ENCODE assay signal across 8 cellular contexts in the genomic region with DNA sequence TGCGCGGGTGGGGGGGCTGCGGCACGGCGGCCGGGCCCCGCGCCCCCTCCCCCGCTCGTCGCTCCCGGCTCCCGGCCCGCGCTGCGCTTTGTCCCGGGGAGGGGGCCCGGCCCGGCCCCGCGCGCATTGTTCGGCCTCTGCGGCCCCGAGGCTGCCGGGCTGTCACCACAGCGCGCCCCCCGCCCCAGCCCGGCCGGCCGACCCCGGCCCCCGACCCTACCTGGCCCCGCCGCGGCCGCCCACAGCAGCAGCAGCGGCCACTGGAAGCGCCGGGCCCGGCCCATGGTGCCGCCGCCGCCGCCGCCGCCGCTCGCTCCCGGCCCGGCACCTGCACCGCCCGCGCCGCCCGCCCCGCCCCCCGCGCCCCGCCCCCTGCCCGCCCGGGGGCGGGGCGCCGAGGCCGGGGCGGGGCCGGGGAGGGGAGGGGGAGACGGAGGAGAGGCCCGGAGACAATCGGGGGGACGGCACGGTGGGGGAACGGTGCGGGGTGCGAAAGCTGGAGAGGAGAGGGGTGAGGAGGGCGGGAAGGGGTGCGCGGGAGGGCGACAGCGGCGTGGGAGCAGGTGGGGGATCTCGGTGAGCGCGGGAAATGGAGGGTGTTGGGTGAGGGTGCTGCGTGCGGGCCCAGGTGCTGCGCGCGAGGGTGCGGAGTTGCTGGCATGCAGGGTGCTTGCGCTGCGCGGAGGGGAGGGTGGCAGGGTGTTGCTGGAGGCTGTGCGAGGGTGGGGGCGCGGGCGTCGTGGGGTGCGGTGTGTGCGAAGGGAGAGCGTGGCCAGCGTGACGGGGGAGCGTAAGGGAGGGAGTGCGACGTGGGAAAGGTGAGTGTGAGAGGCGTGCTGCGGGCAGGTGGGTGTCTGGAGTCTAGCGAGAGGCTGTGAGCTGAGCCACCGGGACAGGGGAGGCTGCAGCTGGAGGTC. TPM values are rescaled to one million over a fixed set of nuclear protein-coding genes. Genes with fewer than 3 reads are reported as not detected.
A peak's percentile ranks its signal among the peaks of the same experiment; 100 is the strongest.
DNase-seq lines count a peak whose midpoint lies in the region; ATAC-seq and TF ChIP-seq lines count a peak whose summit lies in the region.

A gene with protein sequence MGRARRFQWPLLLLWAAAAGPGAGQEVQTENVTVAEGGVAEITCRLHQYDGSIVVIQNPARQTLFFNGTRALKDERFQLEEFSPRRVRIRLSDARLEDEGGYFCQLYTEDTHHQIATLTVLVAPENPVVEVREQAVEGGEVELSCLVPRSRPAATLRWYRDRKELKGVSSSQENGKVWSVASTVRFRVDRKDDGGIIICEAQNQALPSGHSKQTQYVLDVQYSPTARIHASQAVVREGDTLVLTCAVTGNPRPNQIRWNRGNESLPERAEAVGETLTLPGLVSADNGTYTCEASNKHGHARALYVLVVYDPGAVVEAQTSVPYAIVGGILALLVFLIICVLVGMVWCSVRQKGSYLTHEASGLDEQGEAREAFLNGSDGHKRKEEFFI (minus strand): TSS at position 344 of the 917 bp plus-strand sequence. CDS start 60 bp downstream, at position 284.

- H3K27me3 Mint-ChIP-seq in CD4-positive, CD25-positive, alpha-beta regulatory T cell, result peaks cover 76% of the 10 kb centered on the region
- peaks cover 25% of the 10 kb centered on the region for H3K27me3 Mint-ChIP-seq in endothelial cell (ENCODE audit: unreplicated experiment)

- H3K27ac Mint-ChIP-seq in CD4-positive, CD25-positive, alpha-beta regulatory T cell, result peak within 1 kb of the TSS in 1 of 3 donors; percentile 72
- peak within 1 kb of the TSS; percentile 36 for H3K27ac Mint-ChIP-seq in endothelial cell (ENCODE audit: unreplicated experiment)

- H3K4me1 ChIP-seq in CD4-positive, CD25-positive, alpha-beta regulatory T cell (ENCODE audit: control insufficient read depth, insufficient read depth, low read length, poor library complexity, severe bottlenecking), result peaks cover 9% of the 10 kb centered on the region
- peaks cover 9% of the 10 kb centered on the region for H3K4me1 ChIP-seq in muscle layer of colon (ENCODE audit: insufficient read depth, low read length)
- H3K4me1 ChIP-seq in stomach smooth muscle (ENCODE audit: control insufficient read depth, insufficient read depth, low read length), result peaks cover 20% of the 10 kb centered on the region

- no peaks in the 10 kb centered on the region for H3K9me3 ChIP-seq in CD4-positive, CD25-positive, alpha-beta regulatory T cell (ENCODE audit: control insufficient read depth in 2 of 2, low read length in 2 of 2)
- H3K9me3 ChIP-seq in muscle layer of colon (ENCODE audit: low read length) (no peaks in the 10 kb centered on the region), stomach smooth muscle (ENCODE audit: control insufficient read depth in 2 of 2, low read length in 2 of 2) (no peaks in the 10 kb centered on the region)

- H3K36me3 Mint-ChIP-seq in CD4-positive, CD25-positive, alpha-beta regulatory T cell, result no peaks in the 10 kb centered on the region
- H3K36me3 Mint-ChIP-seq in endothelial cell (ENCODE audit: low read depth, unreplicated experiment), result peaks cover 16% of the 10 kb centered on the region

- H3K4me1 Mint-ChIP-seq in CD4-positive, CD25-positive, alpha-beta regulatory T cell, result peaks cover 0 to 22% (median 9%) of the 10 kb centered on the region in 4 donors
- H3K4me1 Mint-ChIP-seq in endothelial cell (ENCODE audit: unreplicated experiment), result peaks cover 17% of the 10 kb centered on the region

- no peak within 1 kb of the TSS for H3K4me3 ChIP-seq in CD4-positive, CD25-positive, alpha-beta regulatory T cell (ENCODE audit: low read depth, low read length)
- H3K4me3 ChIP-seq in NB4 (ENCODE audit: low read depth, low read length) (no peak within 1 kb of the TSS), muscle layer of colon (ENCODE audit: low read depth in 1 of 2, low read length in 2 of 2) (peak within 1 kb of the TSS; percentile 58 to 64), stomach smooth muscle (ENCODE audit: low read length in 2 of 2) (peak within 1 kb of the TSS; percentile 59 to 75)

- H3K4me3 Mint-ChIP-seq in CD4-positive, CD25-positive, alpha-beta regulatory T cell, result peak within 1 kb of the TSS; percentile 64 to 88 (median 76)
- peak within 1 kb of the TSS; percentile 96 for H3K4me3 Mint-ChIP-seq in endothelial cell (ENCODE audit: unreplicated experiment)

- no peaks in the 10 kb centered on the region for H3K36me3 ChIP-seq in CD4-positive, CD25-positive, alpha-beta regulatory T cell (ENCODE audit: control insufficient read depth, insufficient read depth, low read length)
- no peaks in the 10 kb centered on the region for H3K36me3 ChIP-seq in muscle layer of colon (ENCODE audit: insufficient read depth, low read length)
- H3K36me3 ChIP-seq in stomach smooth muscle (ENCODE audit: control insufficient read depth in 2 of 2, insufficient read depth in 2 of 2, low read length in 2 of 2), result no peaks in the 10 kb centered on the region

- peak within 1 kb of the TSS; percentile 19 for H3K9ac ChIP-seq in muscle layer of colon (ENCODE audit: low read length)
- H3K9ac ChIP-seq in stomach smooth muscle (ENCODE audit: low read length in 2 of 2), result peak within 1 kb of the TSS; percentile 64 to 80

- no peak within 1 kb of the TSS for H3K27ac ChIP-seq in CD4-positive, CD25-positive, alpha-beta regulatory T cell (ENCODE audit: insufficient read depth, low read length, poor library complexity, severe bottlenecking)
- H3K27ac ChIP-seq in muscle layer of colon (ENCODE audit: low read depth, low read length) (no peak within 1 kb of the TSS), stomach smooth muscle (ENCODE audit: low read length) (no peak within 1 kb of the TSS)

- DNase-seq in CD4-positive, CD25-positive, alpha-beta regulatory T cell, result peak; percentile 46 to 53 (median 51)
- DNase-seq in NB4 (ENCODE audit: low read depth), result peak; percentile 9
- peak; percentile 73 for DNase-seq in activated CD8-positive, alpha-beta memory T cell treated with anti-CD3 and anti-CD28 coated beads, Interleukin-2, amount 50 U/mL, for 48 hours
- peak; percentile 55 for DNase-seq in endothelial cell (ENCODE audit: low spot score)
- no peak for DNase-seq in NCI-H226

- peaks cover 21% of the 10 kb centered on the region for H3K27me3 ChIP-seq in CD4-positive, CD25-positive, alpha-beta regulatory T cell (ENCODE audit: control insufficient read depth, insufficient read depth, low read length)
- H3K27me3 ChIP-seq in muscle layer of colon (ENCODE audit: control insufficient read depth in 1 of 2, insufficient read depth in 2 of 2, low read length in 2 of 2) (peaks cover 0 to 5% of the 10 kb centered on the region in 2 donors), stomach smooth muscle (ENCODE audit: control insufficient read depth in 1 of 2, insufficient read depth in 2 of 2, low read length in 2 of 2) (no peaks in the 10 kb centered on the region)

- ATAC-seq in CD4-positive, CD25-positive, alpha-beta regulatory T cell (ENCODE audit: low read depth in 2 of 2), result peak; percentile 69 to 78
- ATAC-seq in GM21515 (IDR thresholded peaks at IDR 0.05; ENCODE audit: unreplicated experiment), result no peak

- no peak for TF ChIP-seq CTCF in NB4 (IDR thresholded peaks at IDR 0.05; ENCODE audit: low read depth, low read length)
- no peak for TF ChIP-seq CTCF in endothelial cell (IDR thresholded peaks at IDR 0.05; ENCODE audit: unreplicated experiment)

- no peak for TF ChIP-seq POLR2A in NB4 (IDR thresholded peaks at IDR 0.05; ENCODE audit: extremely low read depth, insufficient read length)

- H3K9me3 Mint-ChIP-seq in CD4-positive, CD25-positive, alpha-beta regulatory T cell, result peaks cover 0 to 2% (median 0%) of the 10 kb centered on the region in 7 donors
- no peaks in the 10 kb centered on the region for H3K9me3 Mint-ChIP-seq in endothelial cell (ENCODE audit: unreplicated experiment)

RNA-seq across cellular contexts. Expression of the gene that starts here (rescaled TPM):
- 0.30 TPM for total RNA-seq in CD4-positive, CD25-positive, alpha-beta regulatory T cell
- polyA plus RNA-seq in CD4-positive, CD25-positive, alpha-beta regulatory T cell, result not detected
- 21.1 TPM for total RNA-seq in endothelial cell (ENCODE audit: unreplicated experiment)

Comparison
In these comparisons a context has a peak if more than half of its experiments do, and no peak if none do; other contexts are left out.
1. RNA of the gene that starts here (total RNA-seq): 21.1 TPM in endothelial cell (single experiment); 0.30 TPM in CD4-positive, CD25-positive, alpha-beta regulatory T cell (single experiment); every median in the first group is over 10 times any median in the second.
2. Peak in DNase-seq and ATAC-seq in CD4-positive, CD25-positive, alpha-beta regulatory T cell; RNA of the gene not detected or under 1 TPM.
3. H3K4me3 ChIP-seq: peak in muscle layer of colon (2 of 2) and stomach smooth muscle (2 of 2); none in CD4-positive, CD25-positive, alpha-beta regulatory T cell (single experiment) and NB4 (single experiment).